ENCODE assay signal across 23 cellular contexts in the genomic region with DNA sequence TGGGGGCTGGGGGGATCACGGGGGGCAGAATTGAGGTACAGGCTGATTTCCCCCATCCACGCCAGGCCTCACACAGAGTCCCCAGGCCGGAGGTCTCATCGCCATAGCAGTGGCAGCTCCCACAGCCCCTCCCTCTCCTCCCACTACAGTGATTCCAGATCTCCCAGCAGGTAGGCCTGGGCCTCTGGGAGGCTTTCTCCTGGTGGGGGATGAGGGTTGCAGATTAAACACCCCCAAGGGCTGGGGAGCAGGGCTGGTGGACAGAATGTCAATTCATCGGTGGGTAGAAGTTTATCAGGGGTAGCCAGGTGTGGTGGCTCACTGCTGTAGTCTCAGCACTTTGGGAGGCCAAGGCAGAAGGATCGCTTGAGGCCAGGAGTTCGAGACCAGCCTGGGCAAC.
"Had no signal": no experiment of that assay in that cellular context is flagged by ENCODE, and none has a peak within 500 bp of the region (broad histone marks: within the 10 kb centered on the region; RNA-seq: fewer than 3 reads in every experiment).

No MANE protein-coding gene starts in this region.

- H3K27ac ChIP-seq: brain microvascular endothelial cell, SJCRH30, SK-N-MC had no signal

- DNase-seq: activated CD4-positive, alpha-beta T cell treated with anti-CD3 and anti-CD28 coated beads, Interleukin-2, amount 10 ng/mL, durations not matched to agents 24 days and 14 days; activated CD4-positive, alpha-beta T cell treated with anti-CD3 and anti-CD28 coated beads, Interleukin-2, amount 50 U/mL, for 4 hours; activated CD8-positive, alpha-beta memory T cell treated with anti-CD3 and anti-CD28 coated beads, Interleukin-2, amount 50 U/mL, for 4 hours; activated gamma-delta T cell treated with Interleukin-2 at 50 U/mL for 16 hours; activated naive CD4-positive, alpha-beta T cell treated with anti-CD3 and anti-CD28 coated beads for 36 hours; activated T-cell treated with anti-CD3 and anti-CD28 coated beads for 4 hours; activated T-cell treated with anti-CD3 and anti-CD28 coated beads, Interleukin-2, amount 50 U/mL, for 4 hours; amniotic stem cell; aorta; brain microvascular endothelial cell; central memory CD4-positive, alpha-beta T cell; NCI-H1048; NCI-H1105 treated with DMSO at 0.1 percent for 48 hours; NCI-H1436; NCI-H1694; NCI-H1930; NCI-H226; NCI-H446 treated with DMSO at 0.1 percent for 48 hours; NCI-H524; SHP77; SJCRH30 had no signal

- H3K4me3 ChIP-seq: K562, SJCRH30, SK-N-MC had no signal

- H3K4me1 ChIP-seq: SJCRH30 had no signal

- ATAC-seq: activated T-cell treated with anti-CD3 and anti-CD28 coated beads, Interleukin-2, amount 50 U/mL, for 4 hours; K562 had no signal

- H3K36me3 ChIP-seq: brain microvascular endothelial cell, SJCRH30 had no signal

- H3K9me3 ChIP-seq: SJCRH30 had no signal
